ENCODE assay signal across 30 cellular contexts in genomic region chrX:19729761-19730160, GRCh38.
DNase-seq lines count a peak whose midpoint lies in the region; ATAC-seq, FAIRE-seq and TF ChIP-seq lines count a peak whose summit lies in the region.
"Had no signal": no experiment of that assay in that cellular context is flagged by ENCODE, and none has a peak within 500 bp of the region (broad histone marks: within the 10 kb centered on the region; RNA-seq: fewer than 3 reads in every experiment).

No MANE protein-coding gene starts in this region.

- no peak for ATAC-seq in activated CD8-positive, alpha-beta T cell treated with anti-CD3 and anti-CD28 coated beads for 36 hours
- ATAC-seq in activated CD8-positive, alpha-beta T cell treated with anti-CD3 and anti-CD28 coated beads, Interleukin-2, amount 10 ng/mL, durations not matched to agents 7 days and 5 days: no peak
- ATAC-seq: gastrocnemius medialis; HCT116; lower lobe of right lung; naive thymus-derived CD8-positive, alpha-beta T cell; Right ventricle myocardium inferior; SK-N-SH treated with all-trans-retinoic acid at 6 μM for 48 hours had no signal

- peaks cover 62 to 65% of the 10 kb centered on the region in 2 experiments for H3K4me1 ChIP-seq in neutrophil (ENCODE audit: control insufficient read depth in 1 of 2, insufficient read depth in 1 of 2, low read depth in 1 of 2, low read length in 1 of 2)
- H3K4me1 ChIP-seq: gastrocnemius medialis, vagina had no signal

- no peaks in the 10 kb centered on the region for H3K27me3 Mint-ChIP-seq in activated CD8-positive, alpha-beta T cell treated with anti-CD3 and anti-CD28 coated beads for 36 hours
- no peaks in the 10 kb centered on the region for H3K27me3 Mint-ChIP-seq in activated CD8-positive, alpha-beta T cell treated with anti-CD3 and anti-CD28 coated beads, Interleukin-2, amount 10 ng/mL, durations not matched to agents 7 days and 5 days (ENCODE audit: low read depth)
- H3K27me3 Mint-ChIP-seq in activated naive CD8-positive, alpha-beta T cell treated with anti-CD3 and anti-CD28 coated beads for 36 hours: no peaks in the 10 kb centered on the region
- H3K27me3 Mint-ChIP-seq: activated naive CD4-positive, alpha-beta T cell treated with anti-CD3 and anti-CD28 coated beads, Interleukin-2, amount 10 ng/mL, durations not matched to agents 7 days and 5 days; naive thymus-derived CD8-positive, alpha-beta T cell had no signal

- CTCF ChIA-PET in activated CD8-positive, alpha-beta T cell treated with anti-CD3 and anti-CD28 coated beads for 36 hours (lab: Charles Lee): interaction anchor here (1.8 kb wide), 1 partner anchor 17 kb away, joined by 5 read pairs; no protein-coding TSS in a partner anchor
- CTCF ChIA-PET in activated CD8-positive, alpha-beta T cell treated with anti-CD3 and anti-CD28 coated beads, Interleukin-2, amount 10 ng/mL, durations not matched to agents 7 days and 5 days (lab: Charles Lee): interaction anchor here (1.2 to 2.6 kb wide), 7 partner anchors 9 to 136 kb away, joined by 3 to 8 read pairs (median 5); no protein-coding TSS in a partner anchor

- H3K36me3 ChIP-seq in neutrophil: no peaks in the 10 kb centered on the region
- H3K36me3 ChIP-seq: gastrocnemius medialis, lower lobe of right lung, thoracic aorta, vagina had no signal

- no peaks in the 10 kb centered on the region for H3K9me3 ChIP-seq in neutrophil
- H3K9me3 ChIP-seq: gastrocnemius medialis, lower lobe of right lung, thoracic aorta, vagina had no signal

- no peak for DNase-seq in activated CD8-positive, alpha-beta T cell treated with anti-CD3 and anti-CD28 coated beads for 36 hours
- DNase-seq in activated CD8-positive, alpha-beta T cell treated with anti-CD3 and anti-CD28 coated beads, Interleukin-2, amount 10 ng/mL, durations not matched to agents 7 days and 5 days: no peak
- DNase-seq in GM19239 (ENCODE audit: insufficient read length, low spot score): no peak
- no peak for DNase-seq in activated naive CD8-positive, alpha-beta T cell treated with anti-CD3 and anti-CD28 coated beads for 36 hours
- DNase-seq in OCI-M2 (lab: John Stamatoyannopoulos, UW; ENCODE audit: unreplicated experiment): no peak
- no peak for DNase-seq in urothelium cell line (ENCODE audit: low spot score)
- DNase-seq in stimulated activated naive CD4-positive, alpha-beta T cell (lab: John Stamatoyannopoulos, UW): no peak
- DNase-seq: activated CD4-positive, CD25-positive, alpha-beta regulatory T cell treated with anti-CD3 and anti-CD28 coated beads, Interleukin-2, amount 50 U/mL, for 72 hours; activated naive CD4-positive, alpha-beta T cell treated with anti-CD3 and anti-CD28 coated beads, Interleukin-2, amount 10 ng/mL, durations not matched to agents 7 days and 5 days; activated T-cell treated with anti-CD3 and anti-CD28 coated beads, Interleukin-2, amount 50 U/mL, for 48 hours; anterior cingulate cortex; DMS153; gastrocnemius medialis; kidney glomerular epithelial cell; lower lobe of right lung; MV-4-11; naive thymus-derived CD8-positive, alpha-beta T cell; NCI-H1436; NCI-H2081; NCI-H524 treated with DMSO at 0.1 percent for 48 hours; PC-9; stimulated activated CD4-positive, alpha-beta T cell treated with anti-CD3 and anti-CD28 coated beads, Interleukin-15, amount 100 ng/mL, for 24 hours; stimulated activated CD4-positive, alpha-beta T cell treated with anti-CD3 and anti-CD28 coated beads, Interleukin-4, amount 100 ng/mL, for 4 hours had no signal

- H3K27ac ChIP-seq in neutrophil: peak overlapping the region; percentile 96
- H3K27ac ChIP-seq: gastrocnemius medialis, lower lobe of right lung, PC-9, thoracic aorta, vagina had no signal

- H3K4me3 ChIP-seq in neutrophil (ENCODE audit: low read depth in 1 of 2, low read length in 1 of 2): no peak overlapping the region
- H3K4me3 ChIP-seq: gastrocnemius medialis, lower lobe of right lung, PC-9, thoracic aorta, vagina had no signal

- H3K27ac Mint-ChIP-seq in activated CD8-positive, alpha-beta T cell treated with anti-CD3 and anti-CD28 coated beads for 36 hours: peak overlapping the region; percentile 42
- H3K27ac Mint-ChIP-seq in activated CD8-positive, alpha-beta T cell treated with anti-CD3 and anti-CD28 coated beads, Interleukin-2, amount 10 ng/mL, durations not matched to agents 7 days and 5 days: no peak overlapping the region
- peak overlapping the region; percentile 64 for H3K27ac Mint-ChIP-seq in activated naive CD8-positive, alpha-beta T cell treated with anti-CD3 and anti-CD28 coated beads for 36 hours
- H3K27ac Mint-ChIP-seq: activated naive CD4-positive, alpha-beta T cell treated with anti-CD3 and anti-CD28 coated beads, Interleukin-2, amount 10 ng/mL, durations not matched to agents 7 days and 5 days had no signal

- H3K9me3 Mint-ChIP-seq in activated CD8-positive, alpha-beta T cell treated with anti-CD3 and anti-CD28 coated beads for 36 hours: no peaks in the 10 kb centered on the region
- no peaks in the 10 kb centered on the region for H3K9me3 Mint-ChIP-seq in activated CD8-positive, alpha-beta T cell treated with anti-CD3 and anti-CD28 coated beads, Interleukin-2, amount 10 ng/mL, durations not matched to agents 7 days and 5 days (ENCODE audit: insufficient read depth)
- peaks cover 2% of the 10 kb centered on the region for H3K9me3 Mint-ChIP-seq in activated naive CD8-positive, alpha-beta T cell treated with anti-CD3 and anti-CD28 coated beads for 36 hours
- H3K9me3 Mint-ChIP-seq: activated naive CD4-positive, alpha-beta T cell treated with anti-CD3 and anti-CD28 coated beads, Interleukin-2, amount 10 ng/mL, durations not matched to agents 7 days and 5 days; naive thymus-derived CD8-positive, alpha-beta T cell had no signal

- no peaks in the 10 kb centered on the region for H3K27me3 ChIP-seq in neutrophil
- H3K27me3 ChIP-seq: gastrocnemius medialis, vagina had no signal

- intact Hi-C loops in activated CD8-positive, alpha-beta T cell treated with anti-CD3 and anti-CD28 coated beads for 36 hours (cut with micrococcal nuclease): no loop called here

- POLR2A ChIA-PET in activated CD8-positive, alpha-beta T cell treated with anti-CD3 and anti-CD28 coated beads for 36 hours (lab: Charles Lee): interaction anchor here (1.7 to 1.9 kb wide), 2 partner anchors 9 to 126 kb away, joined by 3 to 4 read pairs; no protein-coding TSS in a partner anchor
- POLR2A ChIA-PET in activated CD8-positive, alpha-beta T cell treated with anti-CD3 and anti-CD28 coated beads, Interleukin-2, amount 10 ng/mL, durations not matched to agents 7 days and 5 days (lab: Charles Lee): no interaction called here

- peaks cover 67% of the 10 kb centered on the region for H3K4me1 Mint-ChIP-seq in activated CD8-positive, alpha-beta T cell treated with anti-CD3 and anti-CD28 coated beads for 36 hours (ENCODE audit: low read depth)
- peaks cover 60% of the 10 kb centered on the region for H3K4me1 Mint-ChIP-seq in activated CD8-positive, alpha-beta T cell treated with anti-CD3 and anti-CD28 coated beads, Interleukin-2, amount 10 ng/mL, durations not matched to agents 7 days and 5 days (ENCODE audit: low read depth)
- peaks cover 58% of the 10 kb centered on the region for H3K4me1 Mint-ChIP-seq in activated naive CD8-positive, alpha-beta T cell treated with anti-CD3 and anti-CD28 coated beads for 36 hours

- no peak overlapping the region for H3K4me3 Mint-ChIP-seq in activated CD8-positive, alpha-beta T cell treated with anti-CD3 and anti-CD28 coated beads for 36 hours
- no peak overlapping the region for H3K4me3 Mint-ChIP-seq in activated CD8-positive, alpha-beta T cell treated with anti-CD3 and anti-CD28 coated beads, Interleukin-2, amount 10 ng/mL, durations not matched to agents 7 days and 5 days
- H3K4me3 Mint-ChIP-seq in activated naive CD8-positive, alpha-beta T cell treated with anti-CD3 and anti-CD28 coated beads for 36 hours: no peak overlapping the region
- H3K4me3 Mint-ChIP-seq: activated naive CD4-positive, alpha-beta T cell treated with anti-CD3 and anti-CD28 coated beads, Interleukin-2, amount 10 ng/mL, durations not matched to agents 7 days and 5 days had no signal

- peak; percentile 52 for FAIRE-seq in GM19239 (lab: Jason Lieb, UNC)
- no peak for FAIRE-seq in urothelium cell line (lab: Jason Lieb, UNC)
- FAIRE-seq: bronchial epithelial cell had no signal

- no peak for TF ChIP-seq CTCF in activated CD8-positive, alpha-beta T cell treated with anti-CD3 and anti-CD28 coated beads for 36 hours (IDR thresholded peaks at IDR 0.05)
- TF ChIP-seq CTCF in neutrophil (IDR thresholded peaks at IDR 0.05): no peak

- peaks cover 11% of the 10 kb centered on the region for H3K36me3 Mint-ChIP-seq in activated CD8-positive, alpha-beta T cell treated with anti-CD3 and anti-CD28 coated beads for 36 hours (ENCODE audit: low read depth)
- peaks cover 14% of the 10 kb centered on the region for H3K36me3 Mint-ChIP-seq in activated CD8-positive, alpha-beta T cell treated with anti-CD3 and anti-CD28 coated beads, Interleukin-2, amount 10 ng/mL, durations not matched to agents 7 days and 5 days (ENCODE audit: low read depth)
- H3K36me3 Mint-ChIP-seq in activated naive CD8-positive, alpha-beta T cell treated with anti-CD3 and anti-CD28 coated beads for 36 hours: peaks cover 16% of the 10 kb centered on the region
